ENCODE assay signal across 20 cellular contexts in genomic region chr4:3426465-3427133, GRCh38. TPM values are rescaled to one million over a fixed set of nuclear protein-coding genes. Genes with fewer than 3 reads are reported as not detected.
"Had no signal": no experiment of that assay in that cellular context is flagged by ENCODE, and none has a peak within 500 bp of the region (broad histone marks: within the 10 kb centered on the region; RNA-seq: fewer than 3 reads in every experiment).

No MANE protein-coding gene starts in this region.

- DNase-seq: activated CD4-positive, alpha-beta T cell treated with anti-CD3 and anti-CD28 coated beads, Interleukin-2, amount 10 ng/mL, durations not matched to agents 7 days and 5 days; activated CD4-positive, CD25-positive, alpha-beta regulatory T cell treated with anti-CD3 and anti-CD28 coated beads, Interleukin-2, amount 50 U/mL, for 72 hours; activated CD8-positive, alpha-beta T cell treated with anti-CD3 and anti-CD28 coated beads for 36 hours; activated gamma-delta T cell; anterior cingulate cortex; body of pancreas; heart right ventricle; left colon; ovary; psoas muscle; stimulated activated CD4-positive, alpha-beta T cell treated with anti-CD3 and anti-CD28 coated beads, Interleukin-4, amount 100 ng/mL, for 24 hours; stimulated activated naive CD4-positive, alpha-beta T cell treated with Interleukin-2 at 50 U/mL for 16 hours had no signal

- ATAC-seq: activated CD8-positive, alpha-beta T cell treated with anti-CD3 and anti-CD28 coated beads for 36 hours; body of pancreas; heart right ventricle; left colon; natural killer cell treated with Interleukin-12 subunit alpha and Interleukin-12 subunit beta and Interleukin-15 and Interleukin-18, amount 100 ng/mL, for 72 hours; psoas muscle had no signal

- FAIRE-seq: endometrium, keratinocyte had no signal

RNA-seq across cellular contexts. Expression of gene HGFAC, which starts 15.2 kb away (rescaled TPM):
- total RNA-seq: activated CD8-positive, alpha-beta T cell treated with anti-CD3 and anti-CD28 coated beads for 36 hours; activated T-helper 1 cell treated with anti-CD3 and anti-CD28 coated beads, Interleukin-12 subunit alpha, Interleukin-12 subunit beta, Interleukin-2, Interleukin-4 antibody, amounts not matched to agents 30 ng/mL and 10 ng/mL and 1 ng/mL, durations not matched to agents 14 hours and 24 hours and 36 hours; epithelial cell of proximal tubule; fibroblast of villous mesenchyme; left colon; natural killer cell treated with Interleukin-12 subunit alpha and Interleukin-12 subunit beta and Interleukin-15 and Interleukin-18, amount 100 ng/mL, for 72 hours; right atrium auricular region; vagina had no signal

RNA-seq across cellular contexts. Expression of gene DOK7, which starts 36.5 kb away (rescaled TPM):
- total RNA-seq: activated CD4-positive, alpha-beta T cell treated with anti-CD3 and anti-CD28 coated beads, Interleukin-2, amount 10 ng/mL, durations not matched to agents 7 days and 5 days; activated CD8-positive, alpha-beta T cell treated with anti-CD3 and anti-CD28 coated beads for 36 hours; activated T-helper 1 cell treated with anti-CD3 and anti-CD28 coated beads, Interleukin-12 subunit alpha, Interleukin-12 subunit beta, Interleukin-2, Interleukin-4 antibody, amounts not matched to agents 30 ng/mL and 10 ng/mL and 1 ng/mL, durations not matched to agents 14 hours and 24 hours and 36 hours; fibroblast of villous mesenchyme had no signal
